Comparison of ENCODE assay signal across 1 cellular context in the genomic region with DNA sequence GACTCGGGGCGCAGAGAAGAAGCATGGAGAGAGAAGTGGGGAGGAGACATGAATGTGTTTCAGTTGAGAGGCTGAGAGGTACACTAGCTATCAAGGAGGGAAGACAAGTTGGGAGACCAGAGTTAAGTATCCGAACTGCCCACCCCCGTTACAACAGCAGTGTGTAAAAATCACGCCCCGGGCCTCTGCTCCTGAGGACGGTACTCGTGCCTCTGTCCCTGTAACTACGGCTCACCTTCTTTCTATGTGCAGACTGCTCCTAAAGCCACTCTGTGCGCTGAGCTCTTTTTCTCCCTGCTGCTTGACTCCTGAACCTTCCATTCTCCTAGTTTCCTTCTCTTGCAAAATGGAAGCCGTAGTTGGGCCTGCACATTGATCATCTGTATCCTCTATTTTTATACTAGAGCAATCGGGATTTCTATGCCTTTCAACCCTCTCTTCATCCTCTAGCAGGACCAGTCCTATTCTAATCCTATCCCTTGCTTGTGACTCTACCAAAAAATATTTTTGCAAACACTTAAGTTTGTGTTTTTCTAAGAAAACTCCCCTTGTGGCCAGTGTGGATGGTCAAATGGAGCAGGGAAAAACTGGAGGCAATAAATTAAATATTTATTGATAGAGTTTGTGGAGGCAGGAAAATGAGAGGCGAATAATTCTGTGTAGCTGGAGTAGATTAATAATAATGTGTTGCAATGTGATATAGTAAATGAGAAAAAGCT.
A peak's percentile ranks its signal among the peaks of the same experiment; 100 is the strongest.
TF ChIP-seq lines count a peak whose summit lies in the region.

No MANE protein-coding gene starts in this region.

TF ChIP-seq in HepG2, 621 proteins besides CTCF, POLR2A, EP300 and RAD21 (continued from another document and continues in another):
- no peak for TF ChIP-seq ZNF598 (CRISPR knock-in tag; IDR thresholded peaks at IDR 0.05; ENCODE audit: borderline replicate concordance)
- no peak for TF ChIP-seq ZNF720 (CRISPR knock-in tag; IDR thresholded peaks at IDR 0.05)
- 0 out of 2 replicates have a peak, but pooled peaks have one; percentile 14 for TF ChIP-seq ZNF160 (CRISPR knock-in tag; IDR thresholded peaks at IDR 0.05)
- no peak for TF ChIP-seq JARID2 (CRISPR knock-in tag; IDR thresholded peaks at IDR 0.05; ENCODE audit: insufficient replicate concordance)
- no peak for TF ChIP-seq ZNF292 (CRISPR knock-in tag; IDR thresholded peaks at IDR 0.05; ENCODE audit: borderline replicate concordance, low read depth)
- TF ChIP-seq NFKB2 (CRISPR knock-in tag; IDR thresholded peaks at IDR 0.05; ENCODE audit: borderline replicate concordance) = 0 out of 2 replicates have a peak, but pooled peaks have one; percentile 2
- no peak for TF ChIP-seq ZSCAN20 (CRISPR knock-in tag; IDR thresholded peaks at IDR 0.05; ENCODE audit: borderline replicate concordance)
- TF ChIP-seq, protein P1, sequence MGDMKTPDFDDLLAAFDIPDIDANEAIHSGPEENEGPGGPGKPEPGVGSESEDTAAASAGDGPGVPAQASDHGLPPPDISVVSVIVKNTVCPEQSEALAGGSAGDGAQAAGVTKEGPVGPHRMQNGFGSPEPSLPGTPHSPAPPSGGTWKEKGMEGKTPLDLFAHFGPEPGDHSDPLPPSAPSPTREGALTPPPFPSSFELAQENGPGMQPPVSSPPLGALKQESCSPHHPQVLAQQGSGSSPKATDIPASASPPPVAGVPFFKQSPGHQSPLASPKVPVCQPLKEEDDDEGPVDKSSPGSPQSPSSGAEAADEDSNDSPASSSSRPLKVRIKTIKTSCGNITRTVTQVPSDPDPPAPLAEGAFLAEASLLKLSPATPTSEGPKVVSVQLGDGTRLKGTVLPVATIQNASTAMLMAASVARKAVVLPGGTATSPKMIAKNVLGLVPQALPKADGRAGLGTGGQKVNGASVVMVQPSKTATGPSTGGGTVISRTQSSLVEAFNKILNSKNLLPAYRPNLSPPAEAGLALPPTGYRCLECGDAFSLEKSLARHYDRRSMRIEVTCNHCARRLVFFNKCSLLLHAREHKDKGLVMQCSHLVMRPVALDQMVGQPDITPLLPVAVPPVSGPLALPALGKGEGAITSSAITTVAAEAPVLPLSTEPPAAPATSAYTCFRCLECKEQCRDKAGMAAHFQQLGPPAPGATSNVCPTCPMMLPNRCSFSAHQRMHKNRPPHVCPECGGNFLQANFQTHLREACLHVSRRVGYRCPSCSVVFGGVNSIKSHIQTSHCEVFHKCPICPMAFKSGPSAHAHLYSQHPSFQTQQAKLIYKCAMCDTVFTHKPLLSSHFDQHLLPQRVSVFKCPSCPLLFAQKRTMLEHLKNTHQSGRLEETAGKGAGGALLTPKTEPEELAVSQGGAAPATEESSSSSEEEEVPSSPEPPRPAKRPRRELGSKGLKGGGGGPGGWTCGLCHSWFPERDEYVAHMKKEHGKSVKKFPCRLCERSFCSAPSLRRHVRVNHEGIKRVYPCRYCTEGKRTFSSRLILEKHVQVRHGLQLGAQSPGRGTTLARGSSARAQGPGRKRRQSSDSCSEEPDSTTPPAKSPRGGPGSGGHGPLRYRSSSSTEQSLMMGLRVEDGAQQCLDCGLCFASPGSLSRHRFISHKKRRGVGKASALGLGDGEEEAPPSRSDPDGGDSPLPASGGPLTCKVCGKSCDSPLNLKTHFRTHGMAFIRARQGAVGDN (CRISPR knock-in tag; IDR thresholded peaks at IDR 0.05) = peak; percentile 33; the same call in 1 of the 2 replicates
- TF ChIP-seq DNMT1 (CRISPR knock-in tag; IDR thresholded peaks at IDR 0.05) = no peak
- 0 out of 2 replicates have a peak, but pooled peaks have one; percentile 33 for TF ChIP-seq ZMYM4 (CRISPR knock-in tag; IDR thresholded peaks at IDR 0.05)
- no peak for TF ChIP-seq ZBTB42 (CRISPR knock-in tag; IDR thresholded peaks at IDR 0.05)
- no peak for TF ChIP-seq CBX1 (IDR thresholded peaks at IDR 0.05; ENCODE audit: low read depth)
- TF ChIP-seq, protein P2, sequence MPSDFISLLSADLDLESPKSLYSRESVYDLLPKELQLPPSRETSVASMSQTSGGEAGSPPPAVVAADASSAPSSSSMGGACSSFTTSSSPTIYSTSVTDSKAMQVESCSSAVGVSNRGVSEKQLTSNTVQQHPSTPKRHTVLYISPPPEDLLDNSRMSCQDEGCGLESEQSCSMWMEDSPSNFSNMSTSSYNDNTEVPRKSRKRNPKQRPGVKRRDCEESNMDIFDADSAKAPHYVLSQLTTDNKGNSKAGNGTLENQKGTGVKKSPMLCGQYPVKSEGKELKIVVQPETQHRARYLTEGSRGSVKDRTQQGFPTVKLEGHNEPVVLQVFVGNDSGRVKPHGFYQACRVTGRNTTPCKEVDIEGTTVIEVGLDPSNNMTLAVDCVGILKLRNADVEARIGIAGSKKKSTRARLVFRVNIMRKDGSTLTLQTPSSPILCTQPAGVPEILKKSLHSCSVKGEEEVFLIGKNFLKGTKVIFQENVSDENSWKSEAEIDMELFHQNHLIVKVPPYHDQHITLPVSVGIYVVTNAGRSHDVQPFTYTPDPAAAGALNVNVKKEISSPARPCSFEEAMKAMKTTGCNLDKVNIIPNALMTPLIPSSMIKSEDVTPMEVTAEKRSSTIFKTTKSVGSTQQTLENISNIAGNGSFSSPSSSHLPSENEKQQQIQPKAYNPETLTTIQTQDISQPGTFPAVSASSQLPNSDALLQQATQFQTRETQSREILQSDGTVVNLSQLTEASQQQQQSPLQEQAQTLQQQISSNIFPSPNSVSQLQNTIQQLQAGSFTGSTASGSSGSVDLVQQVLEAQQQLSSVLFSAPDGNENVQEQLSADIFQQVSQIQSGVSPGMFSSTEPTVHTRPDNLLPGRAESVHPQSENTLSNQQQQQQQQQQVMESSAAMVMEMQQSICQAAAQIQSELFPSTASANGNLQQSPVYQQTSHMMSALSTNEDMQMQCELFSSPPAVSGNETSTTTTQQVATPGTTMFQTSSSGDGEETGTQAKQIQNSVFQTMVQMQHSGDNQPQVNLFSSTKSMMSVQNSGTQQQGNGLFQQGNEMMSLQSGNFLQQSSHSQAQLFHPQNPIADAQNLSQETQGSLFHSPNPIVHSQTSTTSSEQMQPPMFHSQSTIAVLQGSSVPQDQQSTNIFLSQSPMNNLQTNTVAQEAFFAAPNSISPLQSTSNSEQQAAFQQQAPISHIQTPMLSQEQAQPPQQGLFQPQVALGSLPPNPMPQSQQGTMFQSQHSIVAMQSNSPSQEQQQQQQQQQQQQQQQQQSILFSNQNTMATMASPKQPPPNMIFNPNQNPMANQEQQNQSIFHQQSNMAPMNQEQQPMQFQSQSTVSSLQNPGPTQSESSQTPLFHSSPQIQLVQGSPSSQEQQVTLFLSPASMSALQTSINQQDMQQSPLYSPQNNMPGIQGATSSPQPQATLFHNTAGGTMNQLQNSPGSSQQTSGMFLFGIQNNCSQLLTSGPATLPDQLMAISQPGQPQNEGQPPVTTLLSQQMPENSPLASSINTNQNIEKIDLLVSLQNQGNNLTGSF (CRISPR knock-in tag; IDR thresholded peaks at IDR 0.05) = peak; percentile 4; the same call in 1 of the 2 replicates
- TF ChIP-seq TBX3 (IDR thresholded peaks at IDR 0.05; ENCODE audit: borderline replicate concordance) = no peak
- TF ChIP-seq, protein P3, sequence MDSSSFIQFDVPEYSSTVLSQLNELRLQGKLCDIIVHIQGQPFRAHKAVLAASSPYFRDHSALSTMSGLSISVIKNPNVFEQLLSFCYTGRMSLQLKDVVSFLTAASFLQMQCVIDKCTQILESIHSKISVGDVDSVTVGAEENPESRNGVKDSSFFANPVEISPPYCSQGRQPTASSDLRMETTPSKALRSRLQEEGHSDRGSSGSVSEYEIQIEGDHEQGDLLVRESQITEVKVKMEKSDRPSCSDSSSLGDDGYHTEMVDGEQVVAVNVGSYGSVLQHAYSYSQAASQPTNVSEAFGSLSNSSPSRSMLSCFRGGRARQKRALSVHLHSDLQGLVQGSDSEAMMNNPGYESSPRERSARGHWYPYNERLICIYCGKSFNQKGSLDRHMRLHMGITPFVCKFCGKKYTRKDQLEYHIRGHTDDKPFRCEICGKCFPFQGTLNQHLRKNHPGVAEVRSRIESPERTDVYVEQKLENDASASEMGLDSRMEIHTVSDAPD (CRISPR knock-in tag; IDR thresholded peaks at IDR 0.05) = no peak
- no peak for TF ChIP-seq ZNF562 (CRISPR knock-in tag; IDR thresholded peaks at IDR 0.05; ENCODE audit: borderline replicate concordance)
- TF ChIP-seq, protein P4, sequence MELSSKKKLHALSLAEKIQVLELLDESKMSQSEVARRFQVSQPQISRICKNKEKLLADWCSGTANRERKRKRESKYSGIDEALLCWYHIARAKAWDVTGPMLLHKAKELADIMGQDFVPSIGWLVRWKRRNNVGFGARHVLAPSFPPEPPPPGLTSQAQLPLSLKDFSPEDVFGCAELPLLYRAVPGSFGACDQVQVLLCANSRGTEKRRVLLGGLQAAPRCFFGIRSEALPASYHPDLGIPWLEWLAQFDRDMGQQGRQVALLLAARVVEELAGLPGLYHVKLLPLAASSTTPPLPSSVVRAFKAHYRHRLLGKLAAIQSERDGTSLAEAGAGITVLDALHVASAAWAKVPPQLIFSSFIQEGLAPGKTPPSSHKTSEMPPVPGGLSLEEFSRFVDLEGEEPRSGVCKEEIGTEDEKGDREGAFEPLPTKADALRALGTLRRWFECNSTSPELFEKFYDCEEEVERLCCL (CRISPR knock-in tag; IDR thresholded peaks at IDR 0.05; ENCODE audit: borderline replicate concordance) = no peak
- TF ChIP-seq, protein P5, sequence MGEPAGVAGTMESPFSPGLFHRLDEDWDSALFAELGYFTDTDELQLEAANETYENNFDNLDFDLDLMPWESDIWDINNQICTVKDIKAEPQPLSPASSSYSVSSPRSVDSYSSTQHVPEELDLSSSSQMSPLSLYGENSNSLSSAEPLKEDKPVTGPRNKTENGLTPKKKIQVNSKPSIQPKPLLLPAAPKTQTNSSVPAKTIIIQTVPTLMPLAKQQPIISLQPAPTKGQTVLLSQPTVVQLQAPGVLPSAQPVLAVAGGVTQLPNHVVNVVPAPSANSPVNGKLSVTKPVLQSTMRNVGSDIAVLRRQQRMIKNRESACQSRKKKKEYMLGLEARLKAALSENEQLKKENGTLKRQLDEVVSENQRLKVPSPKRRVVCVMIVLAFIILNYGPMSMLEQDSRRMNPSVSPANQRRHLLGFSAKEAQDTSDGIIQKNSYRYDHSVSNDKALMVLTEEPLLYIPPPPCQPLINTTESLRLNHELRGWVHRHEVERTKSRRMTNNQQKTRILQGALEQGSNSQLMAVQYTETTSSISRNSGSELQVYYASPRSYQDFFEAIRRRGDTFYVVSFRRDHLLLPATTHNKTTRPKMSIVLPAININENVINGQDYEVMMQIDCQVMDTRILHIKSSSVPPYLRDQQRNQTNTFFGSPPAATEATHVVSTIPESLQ (CRISPR knock-in tag; conservative IDR thresholded peaks at IDR 0.05) = no peak
- TF ChIP-seq THYN1 (CRISPR knock-in tag; IDR thresholded peaks at IDR 0.05; ENCODE audit: borderline replicate concordance, low read depth) = no peak
- TF ChIP-seq, protein P6, sequence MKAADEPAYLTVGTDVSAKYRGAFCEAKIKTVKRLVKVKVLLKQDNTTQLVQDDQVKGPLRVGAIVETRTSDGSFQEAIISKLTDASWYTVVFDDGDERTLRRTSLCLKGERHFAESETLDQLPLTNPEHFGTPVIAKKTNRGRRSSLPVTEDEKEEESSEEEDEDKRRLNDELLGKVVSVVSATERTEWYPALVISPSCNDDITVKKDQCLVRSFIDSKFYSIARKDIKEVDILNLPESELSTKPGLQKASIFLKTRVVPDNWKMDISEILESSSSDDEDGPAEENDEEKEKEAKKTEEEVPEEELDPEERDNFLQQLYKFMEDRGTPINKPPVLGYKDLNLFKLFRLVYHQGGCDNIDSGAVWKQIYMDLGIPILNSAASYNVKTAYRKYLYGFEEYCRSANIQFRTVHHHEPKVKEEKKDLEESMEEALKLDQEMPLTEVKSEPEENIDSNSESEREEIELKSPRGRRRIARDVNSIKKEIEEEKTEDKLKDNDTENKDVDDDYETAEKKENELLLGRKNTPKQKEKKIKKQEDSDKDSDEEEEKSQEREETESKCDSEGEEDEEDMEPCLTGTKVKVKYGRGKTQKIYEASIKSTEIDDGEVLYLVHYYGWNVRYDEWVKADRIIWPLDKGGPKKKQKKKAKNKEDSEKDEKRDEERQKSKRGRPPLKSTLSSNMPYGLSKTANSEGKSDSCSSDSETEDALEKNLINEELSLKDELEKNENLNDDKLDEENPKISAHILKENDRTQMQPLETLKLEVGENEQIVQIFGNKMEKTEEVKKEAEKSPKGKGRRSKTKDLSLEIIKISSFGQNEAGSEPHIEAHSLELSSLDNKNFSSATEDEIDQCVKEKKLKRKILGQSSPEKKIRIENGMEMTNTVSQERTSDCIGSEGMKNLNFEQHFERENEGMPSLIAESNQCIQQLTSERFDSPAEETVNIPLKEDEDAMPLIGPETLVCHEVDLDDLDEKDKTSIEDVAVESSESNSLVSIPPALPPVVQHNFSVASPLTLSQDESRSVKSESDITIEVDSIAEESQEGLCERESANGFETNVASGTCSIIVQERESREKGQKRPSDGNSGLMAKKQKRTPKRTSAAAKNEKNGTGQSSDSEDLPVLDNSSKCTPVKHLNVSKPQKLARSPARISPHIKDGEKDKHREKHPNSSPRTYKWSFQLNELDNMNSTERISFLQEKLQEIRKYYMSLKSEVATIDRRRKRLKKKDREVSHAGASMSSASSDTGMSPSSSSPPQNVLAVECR (CRISPR knock-in tag; IDR thresholded peaks at IDR 0.05; ENCODE audit: borderline replicate concordance) = 0 out of 2 replicates have a peak, but pooled peaks have one; percentile 38
- TF ChIP-seq POLR2AphosphoS5 (IDR thresholded peaks at IDR 0.05; ENCODE audit: low read depth, low read length) = no peak
- TF ChIP-seq SP140L (CRISPR knock-in tag; IDR thresholded peaks at IDR 0.05; ENCODE audit: borderline replicate concordance) = no peak
- peak; percentile 12 for TF ChIP-seq AGO2 (optimal IDR thresholded peaks at IDR 0.05; ENCODE audit: low read depth, low read length)
- TF ChIP-seq CHD2 (IDR thresholded peaks at IDR 0.05; ENCODE audit: low read depth, low read length) = no peak
- TF ChIP-seq ZNF614 (CRISPR knock-in tag; IDR thresholded peaks at IDR 0.05; ENCODE audit: borderline replicate concordance) = no peak; the same call in 1 of the 2 replicates
- TF ChIP-seq, protein P7, sequence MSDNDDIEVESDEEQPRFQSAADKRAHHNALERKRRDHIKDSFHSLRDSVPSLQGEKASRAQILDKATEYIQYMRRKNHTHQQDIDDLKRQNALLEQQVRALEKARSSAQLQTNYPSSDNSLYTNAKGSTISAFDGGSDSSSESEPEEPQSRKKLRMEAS (IDR thresholded peaks at IDR 0.05) = no peak
- TF ChIP-seq NR1H2 (CRISPR knock-in tag; IDR thresholded peaks at IDR 0.05; ENCODE audit: borderline replicate concordance, low read depth) = no peak
- TF ChIP-seq, protein P8, sequence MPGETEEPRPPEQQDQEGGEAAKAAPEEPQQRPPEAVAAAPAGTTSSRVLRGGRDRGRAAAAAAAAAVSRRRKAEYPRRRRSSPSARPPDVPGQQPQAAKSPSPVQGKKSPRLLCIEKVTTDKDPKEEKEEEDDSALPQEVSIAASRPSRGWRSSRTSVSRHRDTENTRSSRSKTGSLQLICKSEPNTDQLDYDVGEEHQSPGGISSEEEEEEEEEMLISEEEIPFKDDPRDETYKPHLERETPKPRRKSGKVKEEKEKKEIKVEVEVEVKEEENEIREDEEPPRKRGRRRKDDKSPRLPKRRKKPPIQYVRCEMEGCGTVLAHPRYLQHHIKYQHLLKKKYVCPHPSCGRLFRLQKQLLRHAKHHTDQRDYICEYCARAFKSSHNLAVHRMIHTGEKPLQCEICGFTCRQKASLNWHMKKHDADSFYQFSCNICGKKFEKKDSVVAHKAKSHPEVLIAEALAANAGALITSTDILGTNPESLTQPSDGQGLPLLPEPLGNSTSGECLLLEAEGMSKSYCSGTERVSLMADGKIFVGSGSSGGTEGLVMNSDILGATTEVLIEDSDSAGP (CRISPR knock-in tag; IDR thresholded peaks at IDR 0.05; ENCODE audit: borderline replicate concordance) = peak; percentile 5; the same call in 1 of the 2 replicates
- TF ChIP-seq NFRKB (IDR thresholded peaks at IDR 0.05) = no peak
- TF ChIP-seq HOXA3 (CRISPR knock-in tag; IDR thresholded peaks at IDR 0.05) = no peak
- TF ChIP-seq ZNF567 (CRISPR knock-in tag; IDR thresholded peaks at IDR 0.05; ENCODE audit: borderline replicate concordance) = no peak
- no peak for TF ChIP-seq ZNF564 (CRISPR knock-in tag; IDR thresholded peaks at IDR 0.05)
- TF ChIP-seq YY1 (IDR thresholded peaks at IDR 0.05; ENCODE audit: insufficient read depth, insufficient replicate concordance, low read depth, low read length) = peak; percentile 35
- TF ChIP-seq ZNF431 (CRISPR knock-in tag; IDR thresholded peaks at IDR 0.05; ENCODE audit: borderline replicate concordance, low read depth) = 0 out of 2 replicates have a peak, but pooled peaks have one; percentile 4
